Comparison of ENCODE assay signal across 1 cellular context in the genomic region with DNA sequence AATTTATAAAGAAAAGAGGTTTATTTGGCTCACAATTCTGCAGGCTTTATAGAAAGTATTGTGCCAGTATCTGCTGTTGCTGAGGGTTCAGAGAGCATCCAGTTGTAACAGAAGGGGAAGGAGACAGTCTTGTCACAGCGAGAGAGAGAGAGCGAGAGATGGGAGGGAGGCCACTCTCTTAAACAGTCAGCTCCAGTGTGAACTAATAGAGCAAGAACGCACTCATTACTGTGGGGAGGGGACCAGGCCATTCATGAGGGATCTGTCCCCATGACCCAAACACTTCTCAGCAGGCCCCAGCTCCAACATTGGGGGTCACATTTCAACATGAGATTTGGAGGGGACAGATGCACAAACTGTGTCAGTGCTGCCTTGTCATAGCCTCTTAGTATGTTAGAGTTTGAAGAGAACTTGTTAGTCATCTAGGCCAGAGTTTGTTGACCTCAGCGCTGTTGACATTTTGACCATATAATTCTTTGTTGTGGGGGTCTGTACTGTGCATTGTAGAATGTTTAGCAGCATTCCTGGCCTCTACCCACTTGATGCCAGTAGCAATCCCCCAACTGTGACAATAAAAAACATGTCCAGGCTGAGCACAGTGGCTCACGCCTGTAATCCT.
TF ChIP-seq lines count a peak whose summit lies in the region.

No MANE protein-coding gene starts in this region.

TF ChIP-seq in IMR-90, 13 proteins besides CTCF, POLR2A, EP300 and RAD21:
- TF ChIP-seq MAFK (IDR thresholded peaks at IDR 0.05; ENCODE audit: low read depth, low read length) (no peak), CEBPB (IDR thresholded peaks at IDR 0.05; ENCODE audit: low read depth, low read length) (no peak), MAZ (IDR thresholded peaks at IDR 0.05; ENCODE audit: borderline replicate concordance, low read depth, low read length) (no peak)
